Comparison of ENCODE assay signal across 13 cellular contexts in genomic region chr11:19680824-19681368, GRCh38. TPM values are rescaled to one million over a fixed set of nuclear protein-coding genes. Genes with fewer than 3 reads are reported as not detected.
DNase-seq lines count a peak whose midpoint lies in the region; TF ChIP-seq lines count a peak whose summit lies in the region.
"Had no signal": no experiment of that assay in that cellular context is flagged by ENCODE, and none has a peak within 500 bp of the region (broad histone marks: within the 10 kb centered on the region; RNA-seq: fewer than 3 reads in every experiment).

No MANE protein-coding gene starts in this region.

- no peaks in the 10 kb centered on the region for H3K36me3 ChIP-seq in suprapubic skin

- TF ChIP-seq CTCF in HFFc6 (IDR thresholded peaks at IDR 0.05) = no peak
- TF ChIP-seq CTCF in suprapubic skin (IDR thresholded peaks at IDR 0.05) = no peak
- no peak for TF ChIP-seq CTCF in H9 (conservative IDR thresholded peaks at IDR 0.05)

- H3K18ac ChIP-seq in H9 (ENCODE audit: insufficient read length, low read depth, low read length) = no peak overlapping the region

- no peak overlapping the region for H2BK12ac ChIP-seq in H9 (ENCODE audit: insufficient read length, low read depth, low read length)

- no peak overlapping the region for H2BK15ac ChIP-seq in H9 (ENCODE audit: low read depth, low read length)

- H3K36me3 Mint-ChIP-seq in HFFc6 (ENCODE audit: low read depth) = no peaks in the 10 kb centered on the region
- no peaks in the 10 kb centered on the region for H3K36me3 Mint-ChIP-seq in H9 (ENCODE audit: insufficient read depth in 1 of 3, low read depth in 3 of 3)

- no peak overlapping the region for H2AK5ac ChIP-seq in H9 (ENCODE audit: insufficient read length, low read length)

- H3K4me1 Mint-ChIP-seq in HFFc6 (ENCODE audit: low read depth) = peaks cover 64% of the 10 kb centered on the region
- peaks cover 41 to 42% of the 10 kb centered on the region in 2 experiments for H3K4me1 Mint-ChIP-seq in H9

- H3K27ac Mint-ChIP-seq in HFFc6 (peak overlapping the region; percentile 96), H9 (no peak overlapping the region)
- H3K27ac Mint-ChIP-seq: activated CD4-positive, alpha-beta T cell treated with anti-CD3 and anti-CD28 coated beads, Interleukin-2, amount 10 ng/mL, durations not matched to agents 7 days and 5 days; activated T-cell treated with anti-CD3 and anti-CD28 coated beads, Interleukin-2, amount 50 U/mL, for 72 hours had no signal

- WGBS in suprapubic skin = 63% methylated on average over 4 of the region's 4 CpGs
- WGBS in H9 (ENCODE audit: extremely low coverage, insufficient read length, low lambda C conversion rate) = no CpG with 5 or more reads among the region's 4 CpGs

- H3K79me2 ChIP-seq in H9 (ENCODE audit: insufficient read depth, low read length) = no peaks in the 10 kb centered on the region

- H2BK120ac ChIP-seq in H9 (ENCODE audit: low read depth, low read length, poor library complexity, severe bottlenecking) = no peak overlapping the region

- H2BK5ac ChIP-seq in H9 (ENCODE audit: insufficient read length, low read length) = no peak overlapping the region

- H3K79me1 ChIP-seq in H9 (ENCODE audit: insufficient read depth, low read depth, low read length, poor library complexity, severe bottlenecking) = no peaks in the 10 kb centered on the region

- peaks cover 62% of the 10 kb centered on the region for H3K4me1 ChIP-seq in suprapubic skin
- peaks cover 6% of the 10 kb centered on the region; the same call in 1 of the 2 replicates for H3K4me1 ChIP-seq in H9 (ENCODE audit: insufficient read depth, low read length)

- no peak overlapping the region for H2BK20ac ChIP-seq in H9 (ENCODE audit: low read depth, low read length, poor library complexity, severe bottlenecking)

- H4K20me1 ChIP-seq in H9 (ENCODE audit: control insufficient read depth, insufficient read depth, insufficient read length) = no peaks in the 10 kb centered on the region

- H3K9me3 ChIP-seq in suprapubic skin (no peaks in the 10 kb centered on the region), H9 (ENCODE audit: control insufficient read depth, low read depth, low read length) (no peaks in the 10 kb centered on the region)

- H3K9me3 Mint-ChIP-seq in HFFc6 = no peaks in the 10 kb centered on the region
- H3K9me3 Mint-ChIP-seq in H9 = no peaks in the 10 kb centered on the region
- H3K9me3 Mint-ChIP-seq: activated CD4-positive, alpha-beta T cell treated with anti-CD3 and anti-CD28 coated beads, Interleukin-2, amount 10 ng/mL, durations not matched to agents 7 days and 5 days; activated T-cell treated with anti-CD3 and anti-CD28 coated beads, Interleukin-2, amount 50 U/mL, for 72 hours; endodermal cell had no signal

- no peak overlapping the region for H3K9ac ChIP-seq in H9 (ENCODE audit: extremely low read depth, insufficient read length, low read length)

- peak overlapping the region; percentile 81 for H3K27ac ChIP-seq in suprapubic skin
- H3K27ac ChIP-seq in H9 (ENCODE audit: insufficient read length, low read depth, low read length) = no peak overlapping the region

- H3T11ph ChIP-seq in H9 (ENCODE audit: low read length) = no peak overlapping the region

- H3K4me3 Mint-ChIP-seq in HFFc6 = peak overlapping the region; percentile 74; the same call in 1 of the 2 replicates
- no peak overlapping the region for H3K4me3 Mint-ChIP-seq in H9
- H3K4me3 Mint-ChIP-seq: activated CD4-positive, alpha-beta T cell treated with anti-CD3 and anti-CD28 coated beads, Interleukin-2, amount 10 ng/mL, durations not matched to agents 7 days and 5 days; activated T-cell treated with anti-CD3 and anti-CD28 coated beads, Interleukin-2, amount 50 U/mL, for 72 hours; endodermal cell had no signal

- no peak overlapping the region for H3K56ac ChIP-seq in H9 (ENCODE audit: insufficient read length, low read depth, low read length)

- no peak for TF ChIP-seq EP300 in suprapubic skin (IDR thresholded peaks at IDR 0.05)

- H4K91ac ChIP-seq in H9 (ENCODE audit: insufficient read length, low read depth, low read length) = no peak overlapping the region

- H4K8ac ChIP-seq in H9 (replicated peaks; ENCODE audit: insufficient read length, low read depth, low read length) = no peak overlapping the region

- H2AFZ ChIP-seq in H9 (ENCODE audit: low read length) = no peak overlapping the region

- TF ChIP-seq POLR2A in suprapubic skin (IDR thresholded peaks at IDR 0.05) = no peak

- H3K27me3 ChIP-seq in suprapubic skin (no peaks in the 10 kb centered on the region), H9 (ENCODE audit: insufficient read depth, low read length) (no peaks in the 10 kb centered on the region)

- H3K4me3 ChIP-seq in suprapubic skin = no peak overlapping the region

- no peak overlapping the region for H3K4me2 ChIP-seq in H9 (ENCODE audit: insufficient read depth, insufficient read length, low read length)

- H3K14ac ChIP-seq in H9 (ENCODE audit: insufficient read depth, low read length) = no peak overlapping the region

- no peak overlapping the region for H4K5ac ChIP-seq in H9 (ENCODE audit: insufficient read length, low read depth, low read length)

- no peak overlapping the region for H3K23ac ChIP-seq in H9 (ENCODE audit: insufficient read length, low read depth, low read length)

- peak; percentile 25 for DNase-seq in HFFc6
- peak; percentile 17 for DNase-seq in amniotic epithelial cell (ENCODE audit: low read depth)
- DNase-seq in kidney tubule cell (ENCODE audit: low spot score) = peak; percentile 25
- DNase-seq in suprapubic skin (ENCODE audit: low spot score in 2 of 2) = no peak
- no peak for DNase-seq in H9
- no peak for DNase-seq in midbrain (lab: John Stamatoyannopoulos, UW)
- DNase-seq in HPDE6-E6E7 (ENCODE audit: extremely low spot score) = no peak
- no peak for DNase-seq in dedifferentiated amniotic fluid mesenchymal stem cell (ENCODE audit: extremely low spot score)
- DNase-seq: activated CD4-positive, alpha-beta T cell treated with anti-CD3 and anti-CD28 coated beads, Interleukin-2, amount 10 ng/mL, durations not matched to agents 7 days and 5 days; activated T-cell treated with anti-CD3 and anti-CD28 coated beads, Interleukin-2, amount 50 U/mL, for 72 hours; NCI-H1105; stimulated activated naive CD4-positive, alpha-beta T cell treated with Interleukin-2 at 50 U/mL for 16 hours had no signal

- no peaks in the 10 kb centered on the region for H3K23me2 ChIP-seq in H9 (ENCODE audit: insufficient read length, low read depth, low read length, poor library complexity, severe bottlenecking)

- H3K4ac ChIP-seq in H9 (ENCODE audit: low read depth, low read length) = no peak overlapping the region

- H3K27me3 Mint-ChIP-seq in HFFc6 (ENCODE audit: insufficient read depth) = peaks cover 5% of the 10 kb centered on the region
- peaks cover 5% of the 10 kb centered on the region; the same call in 1 of the 2 replicates for H3K27me3 Mint-ChIP-seq in H9 (ENCODE audit: low read depth)

RNA-seq across cellular contexts. Expression of gene NAV2, which starts 31.7 kb away (rescaled TPM):
- 10 to 100 TPM; 12.4 to 34.9 (median 31.8) TPM for total RNA-seq in HFFc6 (2021; fragmentation: NEBNext Ultra II Directional; extraction: Animal tissue kit (Norgen Biotek cat#: 25700))
- total RNA-seq in suprapubic skin (10 to 100 TPM in 3 of 4 donors, 1 to 10 TPM in 1; 9.1 to 34.7 (median 22.2) TPM), H9 (2021) (41.0 and 46.3 TPM in 2 replicates)

Comparison
In these comparisons a context has a peak if more than half of its experiments do, and no peak if none do; other contexts are left out.
1. DNase-seq: peak in HFFc6 (single experiment), amniotic epithelial cell (single experiment) and kidney tubule cell (single experiment); none in suprapubic skin (0 of 2), H9 (single experiment), midbrain (single experiment), HPDE6-E6E7 (single experiment) and dedifferentiated amniotic fluid mesenchymal stem cell (single experiment).